In the genomic region with DNA sequence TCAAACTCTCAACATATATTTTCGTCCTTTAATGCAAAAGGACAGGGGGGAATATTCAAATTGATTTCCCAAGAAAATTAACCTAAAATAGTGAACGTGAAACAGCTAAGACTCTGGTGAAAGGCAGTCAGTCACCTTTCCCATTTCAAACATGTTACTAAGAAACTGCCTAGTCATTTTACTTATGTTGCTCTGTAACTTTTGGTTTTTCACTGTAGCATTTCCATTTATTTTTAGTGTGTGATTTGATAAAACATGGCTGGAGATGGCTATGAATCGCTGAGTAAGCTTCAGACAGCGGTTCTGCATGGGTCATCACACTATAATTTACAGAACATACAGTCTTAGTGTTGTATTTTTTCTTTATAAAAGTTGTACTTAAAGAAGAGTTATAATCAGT, we compare ENCODE assay signal across 36 cellular contexts.
"Had no signal": no experiment of that assay in that cellular context is flagged by ENCODE, and none has a peak within 500 bp of the region (broad histone marks: within the 10 kb centered on the region; RNA-seq: fewer than 3 reads in every experiment).

No MANE protein-coding gene starts in this region.

- H3K27me3 ChIP-seq: adrenal gland, body of pancreas, brain microvascular endothelial cell, breast epithelium had no signal

- H3K4me1 ChIP-seq: adrenal gland, body of pancreas, breast epithelium had no signal

- H3K27ac ChIP-seq: adrenal gland, body of pancreas, brain microvascular endothelial cell, breast epithelium, VCaP had no signal

- DNase-seq: activated B cell treated with CpG ODN at 0.5 μM for 24 hours; activated CD4-positive, alpha-beta memory T cell treated with anti-CD3 and anti-CD28 coated beads for 36 hours; activated CD4-positive, alpha-beta T cell treated with anti-CD3 and anti-CD28 coated beads for 4 hours; activated CD4-positive, alpha-beta T cell treated with anti-CD3 and anti-CD28 coated beads, Interleukin-2, amount 10 ng/mL, durations not matched to agents 24 days and 14 days; activated CD4-positive, alpha-beta T cell treated with anti-CD3 and anti-CD28 coated beads, Interleukin-2, amount 50 U/mL, for 1 hour; activated CD4-positive, alpha-beta T cell treated with anti-CD3 and anti-CD28 coated beads, Interleukin-2, amount 50 U/mL, for 4 hours; activated CD4-positive, CD25-positive, alpha-beta regulatory T cell treated with anti-CD3 and anti-CD28 coated beads, Interleukin-2, amount 50 U/mL, for 72 hours; activated CD8-positive, alpha-beta memory T cell treated with anti-CD3 and anti-CD28 coated beads, Interleukin-2, amount 50 U/mL, for 4 hours; activated CD8-positive, alpha-beta T cell treated with anti-CD3 and anti-CD28 coated beads for 36 hours; activated effector memory CD4-positive, alpha-beta T cell treated with anti-CD3 and anti-CD28 coated beads, Interleukin-2, amount 50 U/mL, for 16 hours; activated gamma-delta T cell treated with Interleukin-2 at 50 U/mL for 16 hours; activated naive CD4-positive, alpha-beta T cell; activated naive CD4-positive, alpha-beta T cell treated with anti-CD3 and anti-CD28 coated beads for 36 hours; activated naive CD4-positive, alpha-beta T cell treated with anti-CD3 and anti-CD28 coated beads, Interleukin-2, amount 50 U/mL, for 16 hours; activated naive CD8-positive, alpha-beta T cell treated with anti-CD3 and anti-CD28 coated beads for 36 hours; activated T-cell treated with anti-CD3 and anti-CD28 coated beads for 4 hours; activated T-cell treated with anti-CD3 and anti-CD28 coated beads, Interleukin-2, amount 50 U/mL, for 1 hour; activated T-cell treated with anti-CD3 and anti-CD28 coated beads, Interleukin-2, amount 50 U/mL, for 4 hours; activated T-cell treated with anti-CD3 and anti-CD28 coated beads, Interleukin-2, amount 50 U/mL, for 72 hours; adrenal gland; amniotic stem cell; aorta; body of pancreas; brain microvascular endothelial cell; central memory CD4-positive, alpha-beta T cell; T-helper 2 cell; T-helper 9 cell had no signal

- H3K9me3 ChIP-seq: adrenal gland, body of pancreas, breast epithelium had no signal

- H3K36me3 ChIP-seq: adrenal gland, breast epithelium had no signal

- H3K9me3 Mint-ChIP-seq: activated B cell treated with CpG ODN at 0.5 μM for 24 hours; activated CD4-positive, alpha-beta memory T cell treated with anti-CD3 and anti-CD28 coated beads for 36 hours; activated CD4-positive, alpha-beta T cell treated with anti-CD3 and anti-CD28 coated beads, Interleukin-2, amount 10 ng/mL, durations not matched to agents 24 days and 14 days; activated CD8-positive, alpha-beta T cell treated with anti-CD3 and anti-CD28 coated beads for 36 hours; activated naive CD4-positive, alpha-beta T cell treated with anti-CD3 and anti-CD28 coated beads for 36 hours; activated naive CD4-positive, alpha-beta T cell treated with anti-CD3 and anti-CD28 coated beads, Interleukin-2, amount 50 U/mL, for 72 hours; activated naive CD8-positive, alpha-beta T cell treated with anti-CD3 and anti-CD28 coated beads for 36 hours; activated T-cell treated with anti-CD3 and anti-CD28 coated beads, Interleukin-2, amount 50 U/mL, for 4 hours; activated T-cell treated with anti-CD3 and anti-CD28 coated beads, Interleukin-2, amount 50 U/mL, for 72 hours; activated T-helper 1 cell treated with anti-CD3 and anti-CD28 coated beads, Interleukin-12 subunit alpha, Interleukin-12 subunit beta, Interleukin-2, Interleukin-4 antibody, amounts not matched to agents 30 ng/mL and 10 ng/mL and 1 ng/mL, durations not matched to agents 14 hours and 24 hours and 36 hours; activated T-helper 17 cell treated with anti-CD3 and anti-CD28 coated beads, Interleukin-2, amount 50 U/mL, for 72 hours; T-helper 1 cell treated with Interleukin-12 subunit alpha and Interleukin-12 subunit beta and Interleukin-4 antibody, amounts not matched to agents 30 μg/mL and 1 μg/mL, for 36 hours; T-helper 2 cell treated with Interferon-gamma antibody and Interleukin-4, amounts not matched to agents 5 μg/mL and 100 μg/mL, for 36 hours had no signal

- H3K4me3 ChIP-seq: adrenal gland, body of pancreas, breast epithelium had no signal

- ATAC-seq: activated CD8-positive, alpha-beta T cell treated with anti-CD3 and anti-CD28 coated beads for 36 hours; activated naive CD4-positive, alpha-beta T cell treated with anti-CD3 and anti-CD28 coated beads, Interleukin-2, amount 50 U/mL, for 72 hours; activated T-cell treated with anti-CD3 and anti-CD28 coated beads, Interleukin-2, amount 50 U/mL, for 4 hours; activated T-cell treated with anti-CD3 and anti-CD28 coated beads, Interleukin-2, amount 50 U/mL, for 72 hours; activated T-helper 17 cell treated with anti-CD3 and anti-CD28 coated beads, Interleukin-2, amount 50 U/mL, for 72 hours; body of pancreas had no signal

- H3K4me1 Mint-ChIP-seq: activated B cell treated with CpG ODN at 0.5 μM for 24 hours; activated T-helper 17 cell treated with anti-CD3 and anti-CD28 coated beads, Interleukin-2, amount 50 U/mL, for 72 hours had no signal

- FAIRE-seq: astrocyte, TTC549 had no signal

- H3K27ac Mint-ChIP-seq: activated B cell treated with CpG ODN at 0.5 μM for 24 hours; activated CD4-positive, alpha-beta memory T cell treated with anti-CD3 and anti-CD28 coated beads for 36 hours; activated CD4-positive, alpha-beta T cell treated with anti-CD3 and anti-CD28 coated beads, Interleukin-2, amount 10 ng/mL, durations not matched to agents 24 days and 14 days; activated CD8-positive, alpha-beta T cell treated with anti-CD3 and anti-CD28 coated beads for 36 hours; activated naive CD4-positive, alpha-beta T cell treated with anti-CD3 and anti-CD28 coated beads for 36 hours; activated naive CD4-positive, alpha-beta T cell treated with anti-CD3 and anti-CD28 coated beads, Interleukin-2, amount 50 U/mL, for 72 hours; activated naive CD8-positive, alpha-beta T cell treated with anti-CD3 and anti-CD28 coated beads for 36 hours; activated T-cell treated with anti-CD3 and anti-CD28 coated beads, Interleukin-2, amount 50 U/mL, for 72 hours; activated T-helper 1 cell treated with anti-CD3 and anti-CD28 coated beads, Interleukin-12 subunit alpha, Interleukin-12 subunit beta, Interleukin-2, Interleukin-4 antibody, amounts not matched to agents 30 ng/mL and 10 ng/mL and 1 ng/mL, durations not matched to agents 14 hours and 24 hours and 36 hours; activated T-helper 17 cell treated with anti-CD3 and anti-CD28 coated beads, Interleukin-2, amount 50 U/mL, for 72 hours; T-helper 1 cell treated with Interleukin-12 subunit alpha and Interleukin-12 subunit beta and Interleukin-4 antibody, amounts not matched to agents 30 μg/mL and 1 μg/mL, for 36 hours; T-helper 2 cell treated with Interferon-gamma antibody and Interleukin-4, amounts not matched to agents 5 μg/mL and 100 μg/mL, for 36 hours had no signal

- H3K27me3 Mint-ChIP-seq: activated B cell treated with CpG ODN at 0.5 μM for 24 hours; activated CD8-positive, alpha-beta T cell treated with anti-CD3 and anti-CD28 coated beads for 36 hours had no signal

- H3K36me3 Mint-ChIP-seq: activated CD4-positive, alpha-beta memory T cell treated with anti-CD3 and anti-CD28 coated beads for 36 hours; activated naive CD4-positive, alpha-beta T cell treated with anti-CD3 and anti-CD28 coated beads, Interleukin-2, amount 50 U/mL, for 72 hours; activated naive CD8-positive, alpha-beta T cell treated with anti-CD3 and anti-CD28 coated beads for 36 hours had no signal

- H3K4me3 Mint-ChIP-seq: activated B cell treated with CpG ODN at 0.5 μM for 24 hours; activated CD4-positive, alpha-beta memory T cell treated with anti-CD3 and anti-CD28 coated beads for 36 hours; activated CD4-positive, alpha-beta T cell treated with anti-CD3 and anti-CD28 coated beads, Interleukin-2, amount 10 ng/mL, durations not matched to agents 24 days and 14 days; activated CD8-positive, alpha-beta T cell treated with anti-CD3 and anti-CD28 coated beads for 36 hours; activated naive CD4-positive, alpha-beta T cell treated with anti-CD3 and anti-CD28 coated beads for 36 hours; activated naive CD8-positive, alpha-beta T cell treated with anti-CD3 and anti-CD28 coated beads for 36 hours; activated T-cell treated with anti-CD3 and anti-CD28 coated beads, Interleukin-2, amount 50 U/mL, for 4 hours; activated T-cell treated with anti-CD3 and anti-CD28 coated beads, Interleukin-2, amount 50 U/mL, for 72 hours; activated T-helper 1 cell treated with anti-CD3 and anti-CD28 coated beads, Interleukin-12 subunit alpha, Interleukin-12 subunit beta, Interleukin-2, Interleukin-4 antibody, amounts not matched to agents 30 ng/mL and 10 ng/mL and 1 ng/mL, durations not matched to agents 14 hours and 24 hours and 36 hours; activated T-helper 17 cell treated with anti-CD3 and anti-CD28 coated beads, Interleukin-2, amount 50 U/mL, for 72 hours; T-helper 1 cell treated with Interleukin-12 subunit alpha and Interleukin-12 subunit beta and Interleukin-4 antibody, amounts not matched to agents 30 μg/mL and 1 μg/mL, for 36 hours; T-helper 2 cell treated with Interferon-gamma antibody and Interleukin-4, amounts not matched to agents 5 μg/mL and 100 μg/mL, for 36 hours had no signal
